In genomic region chr11:15896544-15896943, GRCh38 we compare ENCODE assay signal across 28 cellular contexts.
"Had no signal": no experiment of that assay in that cellular context is flagged by ENCODE, and none has a peak within 500 bp of the region (broad histone marks: within the 10 kb centered on the region; RNA-seq: fewer than 3 reads in every experiment).

No MANE protein-coding gene starts in this region.

- H3K9me3 ChIP-seq: colonic mucosa, heart left ventricle had no signal

- H3K4me3 Mint-ChIP-seq: activated CD4-positive, alpha-beta memory T cell treated with anti-CD3 and anti-CD28 coated beads, Interleukin-2, amount 10 ng/mL, durations not matched to agents 7 days and 5 days; activated CD4-positive, alpha-beta T cell treated with anti-CD3 and anti-CD28 coated beads, Interleukin-2, amount 10 ng/mL, durations not matched to agents 7 days and 5 days; activated naive CD8-positive, alpha-beta T cell; activated T-cell treated with anti-CD3 and anti-CD28 coated beads, Interleukin-2, amount 50 U/mL, for 24 hours; activated T-cell treated with anti-CD3 and anti-CD28 coated beads, Interleukin-2, amount 50 U/mL, for 72 hours; endodermal cell; T-helper 17 cell; T-helper 2 cell treated with Interferon-gamma antibody and Interleukin-4, amounts not matched to agents 5 μg/mL and 100 μg/mL, for 36 hours had no signal

- H3K9me3 Mint-ChIP-seq: activated CD4-positive, alpha-beta memory T cell treated with anti-CD3 and anti-CD28 coated beads, Interleukin-2, amount 10 ng/mL, durations not matched to agents 7 days and 5 days; activated CD4-positive, alpha-beta T cell treated with anti-CD3 and anti-CD28 coated beads, Interleukin-2, amount 10 ng/mL, durations not matched to agents 7 days and 5 days; activated T-cell treated with anti-CD3 and anti-CD28 coated beads, Interleukin-2, amount 50 U/mL, for 24 hours; activated T-cell treated with anti-CD3 and anti-CD28 coated beads, Interleukin-2, amount 50 U/mL, for 72 hours; endodermal cell; T-helper 2 cell treated with Interferon-gamma antibody and Interleukin-4, amounts not matched to agents 5 μg/mL and 100 μg/mL, for 36 hours had no signal

- DNase-seq: activated CD4-positive, alpha-beta memory T cell treated with anti-CD3 and anti-CD28 coated beads, Interleukin-2, amount 10 ng/mL, durations not matched to agents 7 days and 5 days; activated CD4-positive, alpha-beta T cell treated with anti-CD3 and anti-CD28 coated beads for 1 hour; activated CD4-positive, alpha-beta T cell treated with anti-CD3 and anti-CD28 coated beads for 4 hours; activated CD4-positive, alpha-beta T cell treated with anti-CD3 and anti-CD28 coated beads, Interleukin-2, amount 10 ng/mL, durations not matched to agents 7 days and 5 days; activated CD4-positive, alpha-beta T cell treated with anti-CD3 and anti-CD28 coated beads, Interleukin-2, amount 50 U/mL, for 4 hours; activated CD8-positive, alpha-beta memory T cell treated with anti-CD3 and anti-CD28 coated beads, Interleukin-2, amount 50 U/mL, for 48 hours; activated gamma-delta T cell; activated naive CD4-positive, alpha-beta T cell treated with anti-CD3 and anti-CD28 coated beads, Interleukin-2, amount 50 U/mL, for 16 hours; activated naive CD4-positive, alpha-beta T cell treated with Interleukin-2 at 50 U/mL for 16 hours; activated T-cell treated with anti-CD3 and anti-CD28 coated beads for 4 hours; activated T-cell treated with anti-CD3 and anti-CD28 coated beads, Interleukin-2, amount 50 U/mL, for 24 hours; activated T-cell treated with anti-CD3 and anti-CD28 coated beads, Interleukin-2, amount 50 U/mL, for 72 hours; amniotic stem cell; anterior cingulate cortex; caudate nucleus; colonic mucosa; dorsolateral prefrontal cortex; effector memory CD4-positive, alpha-beta T cell; endodermal cell; foreskin fibroblast; glutamatergic neuron; heart left ventricle; T-helper 1 cell; T-helper 17 cell; T1000 had no signal

- H3K36me3 Mint-ChIP-seq: activated naive CD8-positive, alpha-beta T cell had no signal

- H3K27me3 Mint-ChIP-seq: activated CD4-positive, alpha-beta memory T cell treated with anti-CD3 and anti-CD28 coated beads, Interleukin-2, amount 10 ng/mL, durations not matched to agents 7 days and 5 days; activated CD4-positive, alpha-beta T cell treated with anti-CD3 and anti-CD28 coated beads, Interleukin-2, amount 10 ng/mL, durations not matched to agents 7 days and 5 days; activated naive CD8-positive, alpha-beta T cell; activated T-cell treated with anti-CD3 and anti-CD28 coated beads, Interleukin-2, amount 50 U/mL, for 24 hours had no signal

- H3K36me3 ChIP-seq: colonic mucosa, heart left ventricle had no signal

- H3K4me1 Mint-ChIP-seq: activated CD4-positive, alpha-beta memory T cell treated with anti-CD3 and anti-CD28 coated beads, Interleukin-2, amount 10 ng/mL, durations not matched to agents 7 days and 5 days; activated CD4-positive, alpha-beta T cell treated with anti-CD3 and anti-CD28 coated beads, Interleukin-2, amount 10 ng/mL, durations not matched to agents 7 days and 5 days; T-helper 17 cell had no signal

- H3K4me3 ChIP-seq: colonic mucosa, dorsolateral prefrontal cortex, heart left ventricle had no signal

- H3K27me3 ChIP-seq: colonic mucosa, heart left ventricle had no signal

- H3K27ac ChIP-seq: colonic mucosa, dorsolateral prefrontal cortex, heart left ventricle had no signal

- H3K27ac Mint-ChIP-seq: activated CD4-positive, alpha-beta memory T cell treated with anti-CD3 and anti-CD28 coated beads, Interleukin-2, amount 10 ng/mL, durations not matched to agents 7 days and 5 days; activated CD4-positive, alpha-beta T cell treated with anti-CD3 and anti-CD28 coated beads, Interleukin-2, amount 10 ng/mL, durations not matched to agents 7 days and 5 days; activated naive CD8-positive, alpha-beta T cell; activated T-cell treated with anti-CD3 and anti-CD28 coated beads, Interleukin-2, amount 50 U/mL, for 24 hours; activated T-cell treated with anti-CD3 and anti-CD28 coated beads, Interleukin-2, amount 50 U/mL, for 72 hours; endodermal cell; T-helper 17 cell; T-helper 2 cell treated with Interferon-gamma antibody and Interleukin-4, amounts not matched to agents 5 μg/mL and 100 μg/mL, for 36 hours had no signal

- H3K4me1 ChIP-seq: colonic mucosa had no signal

- ATAC-seq: activated T-cell treated with anti-CD3 and anti-CD28 coated beads, Interleukin-2, amount 50 U/mL, for 72 hours; esophagus mucosa; heart left ventricle; T-helper 17 cell had no signal
